In the genomic region with DNA sequence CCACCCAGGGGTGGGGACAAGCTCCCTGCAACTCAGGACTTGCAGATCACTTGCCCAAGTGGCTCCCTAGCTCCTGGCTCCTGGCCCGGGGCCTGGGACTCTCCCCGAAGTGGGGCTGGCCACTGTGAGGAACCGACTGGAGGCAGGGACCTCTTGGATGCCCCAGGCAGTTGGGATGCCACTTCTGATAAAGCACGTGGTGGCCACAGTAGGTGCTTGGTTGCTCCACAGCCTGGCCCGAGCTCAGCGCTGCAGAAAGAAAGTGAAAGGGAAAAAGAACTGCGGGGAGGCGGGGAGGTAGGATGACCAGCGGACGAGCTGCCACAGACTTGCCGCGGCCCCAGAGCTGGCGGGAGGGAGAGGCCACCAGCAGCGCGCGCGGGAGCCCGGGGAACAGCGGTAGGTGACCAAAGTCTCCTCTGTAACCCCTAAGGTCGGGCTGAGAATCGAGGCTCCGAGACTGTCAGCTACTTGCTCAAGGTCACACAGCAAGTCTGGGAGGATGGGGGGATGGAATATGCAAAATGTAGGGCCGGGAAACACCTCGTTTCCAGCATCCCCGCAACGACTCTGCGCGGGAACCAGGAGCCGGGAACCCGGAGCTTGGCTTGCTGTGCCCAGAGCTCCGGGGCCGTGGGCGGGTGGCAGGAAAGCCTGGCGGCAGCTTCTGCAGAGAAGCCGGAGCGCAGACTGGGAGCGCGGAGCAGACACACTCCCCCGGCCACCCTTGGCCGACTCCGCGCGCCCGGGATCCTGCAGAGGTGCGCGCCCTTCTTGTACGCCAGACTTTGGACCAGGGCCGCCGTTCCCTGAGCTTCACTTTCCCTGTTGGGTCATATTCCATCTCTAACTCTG, we compare ENCODE assay signal across 8 cellular contexts.
DNase-seq lines count a peak whose midpoint lies in the region; ATAC-seq and TF ChIP-seq lines count a peak whose summit lies in the region.

No MANE protein-coding gene starts in this region.

- peak overlapping the region; percentile 93 for H3K27ac Mint-ChIP-seq in stimulated activated effector memory CD8-positive, alpha-beta T cell treated with anti-CD3 and anti-CD28 coated beads, Interleukin-12 subunit alpha, Interleukin-12 subunit beta, amount 100 ng/mL, for 72 hours

- H3K4me3 ChIP-seq in KMS-11 (IDR thresholded peaks at IDR 0.05; ENCODE audit: insufficient read depth, low read depth, low read length): no peak overlapping the region

- peak overlapping the region; percentile 75 for H3K4me2 ChIP-seq in KMS-11

- H4K20me1 ChIP-seq in KMS-11 (ENCODE audit: insufficient read depth): no peaks in the 10 kb centered on the region; the same call in 1 of the 2 replicates

- H3K27ac ChIP-seq in KMS-11: peak overlapping the region; percentile 63

- peak overlapping the region; percentile 68 for H3K9ac ChIP-seq in KMS-11

- H3K4me1 Mint-ChIP-seq in stimulated activated effector memory CD8-positive, alpha-beta T cell treated with anti-CD3 and anti-CD28 coated beads, Interleukin-12 subunit alpha, Interleukin-12 subunit beta, amount 100 ng/mL, for 72 hours: peaks cover 70% of the 10 kb centered on the region

- peaks cover 78% of the 10 kb centered on the region for H3K4me1 ChIP-seq in KMS-11 (ENCODE audit: low read depth, poor library complexity, severe bottlenecking)

- H3K27me3 ChIP-seq in KMS-11 (ENCODE audit: insufficient read depth, low read depth): no peaks in the 10 kb centered on the region

- H2AFZ ChIP-seq in KMS-11 (ENCODE audit: low read depth): peak overlapping the region; percentile 44; the same call in 1 of the 2 replicates

- H3K36me3 ChIP-seq in KMS-11 (ENCODE audit: insufficient read depth): no peaks in the 10 kb centered on the region

- DNase-seq in activated gamma-delta T cell (lab: John Stamatoyannopoulos, UW) (peak; percentile 19), activated gamma-delta T cell treated with Interleukin-2 at 50 U/mL for 16 hours (no peak), astrocyte of the hippocampus (ENCODE audit: low read depth, low spot score) (peak; percentile 70), iPS-NIHi11 (ENCODE audit: low spot score) (peak; percentile 67), OCI-M2 (lab: John Stamatoyannopoulos, UW; ENCODE audit: unreplicated experiment) (no peak)
- peak in 1 of 2 donors; percentile 76 for DNase-seq in stimulated activated effector memory CD8-positive, alpha-beta T cell treated with anti-CD3 and anti-CD28 coated beads, Interleukin-12 subunit alpha, Interleukin-12 subunit beta, amount 100 ng/mL, for 72 hours (ENCODE audit: low spot score in 2 of 2)

- H3K79me2 ChIP-seq in KMS-11 (ENCODE audit: insufficient read depth, low read depth): peaks cover 61% of the 10 kb centered on the region

- H3K9me3 Mint-ChIP-seq in stimulated activated effector memory CD8-positive, alpha-beta T cell treated with anti-CD3 and anti-CD28 coated beads, Interleukin-12 subunit alpha, Interleukin-12 subunit beta, amount 100 ng/mL, for 72 hours: no peaks in the 10 kb centered on the region

- no peak for TF ChIP-seq CTCF in KMS-11 (conservative IDR thresholded peaks at IDR 0.05; ENCODE audit: low read depth, low read length)

- H3K4me3 Mint-ChIP-seq in stimulated activated effector memory CD8-positive, alpha-beta T cell treated with anti-CD3 and anti-CD28 coated beads, Interleukin-12 subunit alpha, Interleukin-12 subunit beta, amount 100 ng/mL, for 72 hours: peak overlapping the region; percentile 95

- ATAC-seq in stimulated activated effector memory CD8-positive, alpha-beta T cell treated with anti-CD3 and anti-CD28 coated beads, Interleukin-12 subunit alpha, Interleukin-12 subunit beta, amount 100 ng/mL, for 72 hours: no peak
- ATAC-seq in HG03025 (IDR thresholded peaks at IDR 0.05; ENCODE audit: low FRiP score, unreplicated experiment): no peak

- H3K36me3 Mint-ChIP-seq in stimulated activated effector memory CD8-positive, alpha-beta T cell treated with anti-CD3 and anti-CD28 coated beads, Interleukin-12 subunit alpha, Interleukin-12 subunit beta, amount 100 ng/mL, for 72 hours: peaks cover 43% of the 10 kb centered on the region

Comparison
In these comparisons a context has a peak if more than half of its experiments do, and no peak if none do; other contexts are left out.
1. DNase-seq: peak in activated gamma-delta T cell (single experiment), astrocyte of the hippocampus (single experiment) and iPS-NIHi11 (single experiment); none in activated gamma-delta T cell treated with Interleukin-2 at 50 U/mL for 16 hours (single experiment) and OCI-M2 (single experiment).